32 cellular contexts compared by ENCODE assay signal in genomic region chr5:89676634-89677033, GRCh38.
"Had no signal": no experiment of that assay in that cellular context is flagged by ENCODE, and none has a peak within 500 bp of the region (broad histone marks: within the 10 kb centered on the region; RNA-seq: fewer than 3 reads in every experiment).

No MANE protein-coding gene starts in this region.

- ATAC-seq: Panc1, Right ventricle myocardium inferior, SK-N-SH treated with all-trans-retinoic acid at 6 μM for 48 hours had no signal

- H3K4me1 ChIP-seq: SJCRH30 had no signal

- H3K9me3 ChIP-seq: SJCRH30 had no signal

- DNase-seq: Karpas-422, NCI-H1048, NCI-H1092 treated with DMSO at 0.1 percent for 48 hours, NCI-H1105 treated with DMSO at 0.1 percent for 48 hours, NCI-H1417, NCI-H1436, NCI-H146, NCI-H1694, NCI-H187, NCI-H1930, NCI-H2029 treated with DMSO at 0.1 percent for 48 hours, NCI-H2081 treated with DMSO at 0.1 percent for 48 hours, NCI-H2107, NCI-H2171, NCI-H226, NCI-H446 treated with DMSO at 0.1 percent for 48 hours, NCI-H510A, NCI-H524, NCI-H526, NCI-H69, NCI-H748 treated with DMSO at 0.1 percent for 48 hours, NCI-H82, PC-9, SHP77, SIG-M5, SJCRH30 had no signal

- H3K4me2 ChIP-seq: KMS-11, PC-9 had no signal

- H3K36me3 ChIP-seq: SJCRH30 had no signal

- H3K27me3 ChIP-seq: SJCRH30 had no signal

- H3K9ac ChIP-seq: KMS-11 had no signal

- H3K27ac ChIP-seq: KMS-11, PC-9, RWPE1, SJCRH30, SK-N-MC had no signal

- H3K4me3 ChIP-seq: PC-9, SJCRH30, SK-N-MC had no signal

- H2AFZ ChIP-seq: PC-9 had no signal
